Comparison of ENCODE assay signal across 1 cellular context in genomic region chr20:44432618-44433577, GRCh38.
TF ChIP-seq lines count a peak whose summit lies in the region.

No MANE protein-coding gene starts in this region.

TF ChIP-seq in HepG2, 621 proteins besides CTCF, POLR2A, EP300 and RAD21 (continued from another document):
- peak; percentile 68; the same call in 1 of the 2 replicates for TF ChIP-seq RNF219 (CRISPR knock-in tag; IDR thresholded peaks at IDR 0.05)
- peak; percentile 12; the same call in 1 of the 2 replicates for TF ChIP-seq MTF2 (CRISPR knock-in tag; IDR thresholded peaks at IDR 0.05; ENCODE audit: borderline replicate concordance)
- TF ChIP-seq ZBTB39 (CRISPR knock-in tag; IDR thresholded peaks at IDR 0.05): 0 out of 2 replicates have a peak, but pooled peaks have one; percentile 40
